13 cellular contexts compared by ENCODE assay signal in genomic region chr11:76237041-76237649, GRCh38. TPM values are rescaled to one million over a fixed set of nuclear protein-coding genes. Genes with fewer than 3 reads are reported as not detected.
DNase-seq lines count a peak whose midpoint lies in the region; ATAC-seq, FAIRE-seq and TF ChIP-seq lines count a peak whose summit lies in the region.
"Had no signal": no experiment of that assay in that cellular context is flagged by ENCODE, and none has a peak within 500 bp of the region (broad histone marks: within the 10 kb centered on the region; RNA-seq: fewer than 3 reads in every experiment).

No MANE protein-coding gene starts in this region.

- TF ChIP-seq RAD21 in neural cell (conservative IDR thresholded peaks at IDR 0.05): no peak

- H3K79me2 ChIP-seq in astrocyte (ENCODE audit: insufficient read depth, low read length) (no peaks in the 10 kb centered on the region), neural cell (replicated peaks; ENCODE audit: insufficient read depth, low read length) (no peaks in the 10 kb centered on the region)

- peaks cover 17% of the 10 kb centered on the region for H3K27me3 Mint-ChIP-seq in astrocyte (ENCODE audit: low read depth, unreplicated experiment)

- H3K4me2 ChIP-seq in astrocyte (ENCODE audit: low read length): no peak overlapping the region
- no peak overlapping the region for H3K4me2 ChIP-seq in neural cell (ENCODE audit: low read length)

- H3K4me1 ChIP-seq in HUES6 (ENCODE audit: control insufficient read depth, insufficient read depth, low read length) (peaks cover 11% of the 10 kb centered on the region), astrocyte (ENCODE audit: insufficient read depth, low read length) (peaks cover 12% of the 10 kb centered on the region)

- peak; percentile 44 for DNase-seq in DMS53 (lab: John Stamatoyannopoulos, UW)
- DNase-seq in DMS53 treated with DMSO at 0.1 percent for 48 hours (lab: John Stamatoyannopoulos, UW; ENCODE audit: unreplicated experiment): no peak
- no peak for DNase-seq in astrocyte (ENCODE audit: low read depth)
- DNase-seq in dedifferentiated amniotic fluid mesenchymal stem cell (ENCODE audit: extremely low spot score): no peak
- DNase-seq in HCEC 1CT: no peak
- DNase-seq: activated CD4-positive, alpha-beta T cell treated with anti-CD3 and anti-CD28 coated beads, Interleukin-2, amount 50 U/mL, for 1 hour; body of pancreas; GOT3; KG1 had no signal

- no peak overlapping the region for H3K27ac ChIP-seq in HUES6 (ENCODE audit: low read depth, low read length)
- no peak overlapping the region for H3K27ac ChIP-seq in astrocyte (ENCODE audit: low read depth, low read length)
- no peak overlapping the region for H3K27ac ChIP-seq in neural cell (ENCODE audit: low read length)
- H3K27ac ChIP-seq: 22Rv1 had no signal

- no peak overlapping the region for H2AFZ ChIP-seq in astrocyte (ENCODE audit: low read depth, low read length)
- no peak overlapping the region for H2AFZ ChIP-seq in neural cell (ENCODE audit: low read depth, low read length)

- no peak for TF ChIP-seq CTCF in astrocyte (IDR thresholded peaks at IDR 0.05; ENCODE audit: insufficient read depth, low read depth, low read length)
- TF ChIP-seq CTCF in neural cell (IDR thresholded peaks at IDR 0.05; ENCODE audit: poor library complexity, severe bottlenecking): no peak

- FAIRE-seq in astrocyte (lab: Jason Lieb, UNC): no peak

- H4K20me1 ChIP-seq in astrocyte (ENCODE audit: insufficient read depth, low read length) (no peaks in the 10 kb centered on the region), neural cell (ENCODE audit: insufficient read depth) (no peaks in the 10 kb centered on the region)

- no peak for ATAC-seq in HG03378 (IDR thresholded peaks at IDR 0.05; ENCODE audit: unreplicated experiment)
- ATAC-seq: body of pancreas had no signal

- no peaks in the 10 kb centered on the region for H3K36me3 Mint-ChIP-seq in astrocyte (ENCODE audit: low read depth, unreplicated experiment)

- no peaks in the 10 kb centered on the region for H3K9me3 Mint-ChIP-seq in astrocyte (ENCODE audit: unreplicated experiment)

- H3K27me3 ChIP-seq in HUES6 (ENCODE audit: control insufficient read depth, insufficient read depth, low read length) (peaks cover 6% of the 10 kb centered on the region; the same call in 1 of the 2 replicates), astrocyte (ENCODE audit: insufficient read depth, low read length) (peaks cover 4% of the 10 kb centered on the region), neural cell (ENCODE audit: insufficient read depth, low read depth, low read length) (no peaks in the 10 kb centered on the region)
- H3K27me3 ChIP-seq: body of pancreas had no signal

- H3K36me3 ChIP-seq in HUES6 (ENCODE audit: control insufficient read depth, insufficient read depth, low read length) (no peaks in the 10 kb centered on the region), astrocyte (ENCODE audit: insufficient read depth, low read length) (no peaks in the 10 kb centered on the region), neural cell (ENCODE audit: insufficient read depth, low read length) (no peaks in the 10 kb centered on the region)

- H3K9ac ChIP-seq in HUES6 (ENCODE audit: low read length): no peak overlapping the region
- H3K9ac ChIP-seq in astrocyte (ENCODE audit: low read length): no peak overlapping the region
- H3K9ac ChIP-seq in neural cell (ENCODE audit: low read length): no peak overlapping the region

- no peaks in the 10 kb centered on the region for H3F3A ChIP-seq in neural cell (ENCODE audit: insufficient read depth, low read length, poor library complexity, severe bottlenecking)

- no peaks in the 10 kb centered on the region for H3K9me2 ChIP-seq in neural cell (ENCODE audit: insufficient read depth, low read length)

- H3K4me3 ChIP-seq in HUES6 (ENCODE audit: low read depth, low read length): peak overlapping the region; percentile 97; the same call in 1 of the 2 replicates
- H3K4me3 ChIP-seq in astrocyte (ENCODE audit: insufficient read depth, low read depth, low read length): peak overlapping the region; percentile 86
- H3K4me3 ChIP-seq in neural cell (ENCODE audit: low read length): peak overlapping the region; percentile 82

- H3K9me3 ChIP-seq in HUES6 (ENCODE audit: control insufficient read depth, insufficient read depth, low read depth, low read length) (no peaks in the 10 kb centered on the region), astrocyte (ENCODE audit: insufficient read depth, low read depth, low read length) (no peaks in the 10 kb centered on the region), neural cell (ENCODE audit: low read length) (no peaks in the 10 kb centered on the region)
- H3K9me3 ChIP-seq: body of pancreas had no signal

- H3K27ac Mint-ChIP-seq in astrocyte (ENCODE audit: unreplicated experiment): no peak overlapping the region

- H3K4me1 Mint-ChIP-seq in astrocyte (ENCODE audit: low read depth, unreplicated experiment): peaks cover 1% of the 10 kb centered on the region

- H3K4me3 Mint-ChIP-seq in astrocyte (ENCODE audit: unreplicated experiment): peak overlapping the region; percentile 97

- no peak for TF ChIP-seq EP300 in neural cell (conservative IDR thresholded peaks at IDR 0.05; ENCODE audit: poor library complexity, severe bottlenecking)

TF ChIP-seq in neural cell, 6 proteins besides CTCF, POLR2A, EP300 and RAD21:
- TF ChIP-seq TAF1 (IDR thresholded peaks at IDR 0.05; ENCODE audit: low read depth) (no peak), SMC3 (conservative IDR thresholded peaks at IDR 0.05; ENCODE audit: poor library complexity) (no peak), REST (IDR thresholded peaks at IDR 0.05; ENCODE audit: borderline replicate concordance) (no peak), MXI1 (conservative IDR thresholded peaks at IDR 0.05; ENCODE audit: poor library complexity, severe bottlenecking) (no peak), EZH2 (IDR thresholded peaks at IDR 0.05; ENCODE audit: borderline replicate concordance, insufficient read depth, low read length, poor library complexity, severe bottlenecking) (no peak), POLR2AphosphoS5 (IDR thresholded peaks at IDR 0.05) (no peak)
TF ChIP-seq in neural cell: peak in this region for 0.

RNA-seq across cellular contexts. Expression of gene WNT11, which starts 30.8 kb away (rescaled TPM):
- 1.3 and 1.9 TPM in 2 replicates for total RNA-seq in astrocyte
- 1.4 and 2.3 TPM in 2 replicates for polyA plus RNA-seq in neural cell
- 0.46 and 2.2 TPM in 2 replicates for polyA minus RNA-seq in neural cell
